In the genomic region with DNA sequence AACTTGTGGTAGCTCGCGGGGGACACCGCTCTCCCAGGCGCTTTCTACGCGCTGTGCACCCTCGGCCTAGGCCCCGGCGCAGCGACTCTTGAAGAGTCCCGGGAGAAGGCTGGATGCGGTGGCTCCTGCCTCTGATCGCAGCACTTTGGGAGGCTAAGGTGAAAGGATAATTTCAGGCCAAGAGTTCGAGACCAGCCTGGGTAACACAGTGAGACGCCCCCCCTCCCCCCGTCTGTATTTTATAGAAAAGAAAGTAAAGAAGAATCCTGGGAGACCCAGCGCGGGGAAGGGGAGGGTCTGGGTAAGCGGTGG, we compare ENCODE assay signal across 1 cellular context.
TF ChIP-seq lines count a peak whose summit lies in the region.

No MANE protein-coding gene starts in this region.

TF ChIP-seq in GM12878, 131 proteins besides CTCF, POLR2A, EP300 and RAD21:
- TF ChIP-seq, protein P1, sequence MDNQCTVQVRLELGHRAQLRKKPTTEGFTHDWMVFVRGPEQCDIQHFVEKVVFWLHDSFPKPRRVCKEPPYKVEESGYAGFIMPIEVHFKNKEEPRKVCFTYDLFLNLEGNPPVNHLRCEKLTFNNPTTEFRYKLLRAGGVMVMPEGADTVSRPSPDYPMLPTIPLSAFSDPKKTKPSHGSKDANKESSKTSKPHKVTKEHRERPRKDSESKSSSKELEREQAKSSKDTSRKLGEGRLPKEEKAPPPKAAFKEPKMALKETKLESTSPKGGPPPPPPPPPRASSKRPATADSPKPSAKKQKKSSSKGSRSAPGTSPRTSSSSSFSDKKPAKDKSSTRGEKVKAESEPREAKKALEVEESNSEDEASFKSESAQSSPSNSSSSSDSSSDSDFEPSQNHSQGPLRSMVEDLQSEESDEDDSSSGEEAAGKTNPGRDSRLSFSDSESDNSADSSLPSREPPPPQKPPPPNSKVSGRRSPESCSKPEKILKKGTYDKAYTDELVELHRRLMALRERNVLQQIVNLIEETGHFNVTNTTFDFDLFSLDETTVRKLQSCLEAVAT (IDR thresholded peaks at IDR 0.05): 0 out of 2 replicates have a peak, but pooled peaks have one; percentile 16
- TF ChIP-seq RELA (IDR thresholded peaks at IDR 0.05; ENCODE audit: borderline replicate concordance, partially characterized antibody) (peak; percentile 21), RB1 (IDR thresholded peaks at IDR 0.05; ENCODE audit: borderline replicate concordance) (0 out of 2 replicates have a peak, but pooled peaks have one; percentile 1), BACH1 (IDR thresholded peaks at IDR 0.05; ENCODE audit: borderline replicate concordance) (no peak), RUNX3 (IDR thresholded peaks at IDR 0.05; ENCODE audit: low read length) (peak; percentile 40; the same call in 1 of the 2 replicates), ZNF217 (IDR thresholded peaks at IDR 0.05) (peak; percentile 30; the same call in 1 of the 2 replicates)
- TF ChIP-seq, protein P2, sequence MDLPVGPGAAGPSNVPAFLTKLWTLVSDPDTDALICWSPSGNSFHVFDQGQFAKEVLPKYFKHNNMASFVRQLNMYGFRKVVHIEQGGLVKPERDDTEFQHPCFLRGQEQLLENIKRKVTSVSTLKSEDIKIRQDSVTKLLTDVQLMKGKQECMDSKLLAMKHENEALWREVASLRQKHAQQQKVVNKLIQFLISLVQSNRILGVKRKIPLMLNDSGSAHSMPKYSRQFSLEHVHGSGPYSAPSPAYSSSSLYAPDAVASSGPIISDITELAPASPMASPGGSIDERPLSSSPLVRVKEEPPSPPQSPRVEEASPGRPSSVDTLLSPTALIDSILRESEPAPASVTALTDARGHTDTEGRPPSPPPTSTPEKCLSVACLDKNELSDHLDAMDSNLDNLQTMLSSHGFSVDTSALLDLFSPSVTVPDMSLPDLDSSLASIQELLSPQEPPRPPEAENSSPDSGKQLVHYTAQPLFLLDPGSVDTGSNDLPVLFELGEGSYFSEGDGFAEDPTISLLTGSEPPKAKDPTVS (IDR thresholded peaks at IDR 0.05; ENCODE audit: low read depth, low read length): no peak
